In the genomic region with DNA sequence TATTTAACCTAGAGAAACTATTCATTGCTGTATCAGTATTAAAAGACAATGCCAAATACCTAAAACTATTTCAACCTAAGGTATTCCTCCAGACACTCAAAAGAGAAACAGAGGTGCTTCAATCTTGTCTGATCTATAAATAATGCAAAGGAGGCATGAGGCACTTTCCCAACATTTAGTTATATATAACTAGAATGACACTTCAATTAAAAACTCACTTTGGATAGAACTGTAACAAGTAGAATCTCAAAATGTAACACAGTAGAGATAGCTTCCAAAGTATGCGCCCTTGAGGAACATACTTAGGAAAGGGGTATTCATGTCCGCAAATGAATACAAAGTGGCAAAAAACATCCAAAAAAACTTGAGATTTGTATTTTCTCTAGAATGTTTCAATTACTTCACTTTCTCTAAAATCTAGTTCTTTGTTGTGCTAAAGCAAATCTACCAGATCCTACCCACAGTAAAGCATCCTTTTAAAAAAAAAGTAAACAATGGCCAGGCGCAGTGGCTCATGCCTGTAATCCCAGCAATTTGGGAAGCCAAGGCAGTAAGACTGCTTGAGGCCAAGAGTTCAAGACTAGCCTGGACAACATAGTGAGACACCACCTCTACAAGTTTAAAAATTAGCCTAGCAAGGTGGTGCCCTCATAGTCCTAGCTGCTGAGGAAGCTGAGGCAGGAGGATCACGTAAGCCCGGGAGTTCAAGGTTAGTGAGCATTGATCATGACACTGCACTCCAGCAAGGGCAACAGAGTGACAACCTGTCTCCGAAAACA, we compare ENCODE assay signal across 26 cellular contexts. TPM values are rescaled to one million over a fixed set of nuclear protein-coding genes. Genes with fewer than 3 reads are reported as not detected.
DNase-seq lines count a peak whose midpoint lies in the region; ATAC-seq, FAIRE-seq and TF ChIP-seq lines count a peak whose summit lies in the region.
"Had no signal": no experiment of that assay in that cellular context is flagged by ENCODE, and none has a peak within 500 bp of the region (broad histone marks: within the 10 kb centered on the region; RNA-seq: fewer than 3 reads in every experiment).

No MANE protein-coding gene starts in this region.

- H2AFZ ChIP-seq in H1 (ENCODE audit: low read length) = no peak overlapping the region
- H2AFZ ChIP-seq: PC-9 had no signal

- intact Hi-C loops in Right ventricle myocardium inferior (cut with DNase I) = no loop called here
- intact Hi-C loops in CD4-positive, alpha-beta memory T cell (cut with micrococcal nuclease) = no loop called here

- peaks cover 2% of the 10 kb centered on the region; the same call in 1 of the 2 replicates for H3K79me1 ChIP-seq in H1 (ENCODE audit: low read depth, low read length)

- H2BK20ac ChIP-seq in H1 (ENCODE audit: low read length) = no peak overlapping the region

- peaks cover 38 to 70% (median 49%) of the 10 kb centered on the region in 4 donors for H3K4me1 Mint-ChIP-seq in CD4-positive, alpha-beta memory T cell
- H3K4me1 Mint-ChIP-seq: CD14-positive monocyte had no signal

- CTCF ChIA-PET in HEK293 (lab: Yijun Ruan, JAX) (interaction anchor here (0.8 kb wide), 1 partner anchor 9 kb away, joined by 3 read pairs; no protein-coding TSS in a partner anchor), H1 (lab: Charles Lee; ENCODE audit: partially characterized antibody) (interaction anchor here (2.1 kb wide), 1 partner anchor 9 kb away, joined by 6 read pairs; no protein-coding TSS in a partner anchor)
- CTCF ChIA-PET in CD4-positive, alpha-beta memory T cell (lab: Charles Lee; ENCODE audit: partially characterized antibody) = interaction anchor here (1.5 kb wide), 1 partner anchor 10 kb away, joined by 4 read pairs; a partner anchor contains a TSS

- H3K18ac ChIP-seq in H1 (ENCODE audit: extremely low read depth, low read length) = no peak overlapping the region

- no peak overlapping the region for H2BK15ac ChIP-seq in H1 (ENCODE audit: low read length)

- H3K23me2 ChIP-seq in H1 (ENCODE audit: low read depth, low read length) = no peaks in the 10 kb centered on the region

- no peak for TF ChIP-seq EP300 in H1 (IDR thresholded peaks at IDR 0.05; ENCODE audit: borderline replicate concordance in 1 of 2, low read depth in 2 of 2, low read length in 2 of 2)

- peak overlapping the region in 1 of 7 donors; percentile 22 for H3K27ac Mint-ChIP-seq in CD4-positive, alpha-beta memory T cell
- H3K27ac Mint-ChIP-seq: HFFc6 had no signal

- H2AK5ac ChIP-seq in H1 (ENCODE audit: low read depth, low read length) = no peak overlapping the region

- H3K4me3 Mint-ChIP-seq in CD4-positive, alpha-beta memory T cell = no peak overlapping the region
- H3K4me3 Mint-ChIP-seq: B cell, CD14-positive monocyte, HFFc6 had no signal

- no peaks in the 10 kb centered on the region for H3K27me3 Mint-ChIP-seq in CD4-positive, alpha-beta memory T cell
- H3K27me3 Mint-ChIP-seq: B cell had no signal

- H2BK120ac ChIP-seq in H1 (replicated peaks; ENCODE audit: low read depth, low read length) = no peak overlapping the region

- ATAC-seq in Right ventricle myocardium inferior = no peak

- POLR2A ChIA-PET in HEK293 (lab: Yijun Ruan, JAX) (interaction anchor here (4.1 to 4.3 kb wide), 2 partner anchors 11 to 46 kb away, joined by 22 to 30 read pairs; a partner anchor contains a TSS), H1 (lab: Charles Lee; ENCODE audit: partially characterized antibody) (interaction anchor here (0.6 to 25.2 kb wide), 6 partner anchors 8 to 42 kb away, joined by 3 to 890 read pairs (median 12); a partner anchor contains a TSS)
- POLR2A ChIA-PET in CD4-positive, alpha-beta memory T cell (lab: Charles Lee; ENCODE audit: partially characterized antibody) = interaction anchor here (1.6 to 14.8 kb wide), 4 partner anchors 10 to 46 kb away, joined by 8 to 1033 read pairs (median 20); a partner anchor contains a TSS

- TF ChIP-seq CTCF in cardiac muscle cell (IDR thresholded peaks at IDR 0.05; ENCODE audit: low read depth, low read length) (no peak), HEK293 (tag by site-specific recombination; IDR thresholded peaks at IDR 0.05) (no peak), H1 (IDR thresholded peaks at IDR 0.05; ENCODE audit: control extremely low read depth in 1 of 3, insufficient read depth in 1 of 3, low read depth in 1 of 3, low read length in 3 of 3) (no peak), brain microvascular endothelial cell (IDR thresholded peaks at IDR 0.05; ENCODE audit: low read depth, low read length, missing control alignments) (no peak)

- H3K27ac ChIP-seq in cardiac muscle cell = peak overlapping the region; percentile 8
- no peak overlapping the region for H3K27ac ChIP-seq in HEK293 (ENCODE audit: extremely low read depth, low read depth, low read length)
- no peak overlapping the region for H3K27ac ChIP-seq in H1 (ENCODE audit: low read depth, low read length)
- H3K27ac ChIP-seq in skeletal muscle tissue (ENCODE audit: low read depth, low read length) = peak overlapping the region; percentile 5
- H3K27ac ChIP-seq in brain microvascular endothelial cell = no peak overlapping the region
- no peak overlapping the region for H3K27ac ChIP-seq in CD4-positive, alpha-beta memory T cell (ENCODE audit: low read depth, low read length)
- H3K27ac ChIP-seq: A549, PC-9 had no signal

- H3K14ac ChIP-seq in H1 (ENCODE audit: insufficient read length) = no peak overlapping the region

- H3K36me3 Mint-ChIP-seq in CD4-positive, alpha-beta memory T cell = peaks cover 48 to 86% of the 10 kb centered on the region in 2 donors

- TF ChIP-seq RAD21 in H1 (IDR thresholded peaks at IDR 0.05 in 1 of 2, conservative IDR thresholded peaks at IDR 0.05 in 1 of 2; ENCODE audit: low read depth in 2 of 2, low read length in 2 of 2) = no peak

- H3K56ac ChIP-seq in H1 (replicated peaks; ENCODE audit: insufficient read length, low read depth, low read length) = no peak overlapping the region

- no peak overlapping the region for H3K4ac ChIP-seq in H1 (replicated peaks; ENCODE audit: insufficient read length, low read depth, low read length)

- no peak overlapping the region for H3K9ac ChIP-seq in H1 (replicated peaks in 1 of 4; ENCODE audit: extremely low read depth in 1 of 4, low read depth in 3 of 4, low read length in 3 of 4)
- H3K9ac ChIP-seq in skeletal muscle tissue (ENCODE audit: low read depth in 1 of 3, low read length in 3 of 3) = no peak overlapping the region

- in situ Hi-C loops in brain microvascular endothelial cell (cut with HindIII; ENCODE audit: low pct_ligation_motif_present, low sequenced_read_pairs) = no loop called here

- TF ChIP-seq POLR2A in H1 (IDR thresholded peaks at IDR 0.05; ENCODE audit: control extremely low read depth in 1 of 2, low read depth in 2 of 2, low read length in 2 of 2) = no peak
- no peak for TF ChIP-seq POLR2A in H54 (IDR thresholded peaks at IDR 0.05; ENCODE audit: low read depth, low read length)

- no peak overlapping the region for H3K23ac ChIP-seq in H1 (ENCODE audit: insufficient read length)

- H4K91ac ChIP-seq in H1 (replicated peaks; ENCODE audit: insufficient read length, low read length) = no peak overlapping the region

- no peak overlapping the region for H2BK5ac ChIP-seq in H1 (ENCODE audit: low read depth, low read length)

- H3K4me1 ChIP-seq in cardiac muscle cell (ENCODE audit: low read depth) = peaks cover 6% of the 10 kb centered on the region
- H3K4me1 ChIP-seq in HEK293 (ENCODE audit: control insufficient read depth, insufficient read depth, low read length) = no peaks in the 10 kb centered on the region
- H3K4me1 ChIP-seq in H1 (replicated peaks in 1 of 4; ENCODE audit: control insufficient read depth in 3 of 4, insufficient read depth in 4 of 4, low read length in 3 of 4) = no peaks in the 10 kb centered on the region
- H3K4me1 ChIP-seq in skeletal muscle tissue (ENCODE audit: control insufficient read depth in 3 of 3, insufficient read depth in 3 of 3, low read length in 3 of 3) = peaks cover 5 to 15% (median 8%) of the 10 kb centered on the region in 3 donors
- H3K4me1 ChIP-seq in CD4-positive, alpha-beta memory T cell (ENCODE audit: insufficient read depth, low read length) = peaks cover 26% of the 10 kb centered on the region

- H3K36me3 ChIP-seq in cardiac muscle cell (peaks cover 73% of the 10 kb centered on the region), HEK293 (ENCODE audit: control insufficient read depth in 2 of 2, insufficient read depth in 1 of 2, low read length in 2 of 2) (peaks cover 69 to 97% of the 10 kb centered on the region in 2 experiments), H1 (ENCODE audit: control insufficient read depth in 2 of 4, insufficient read depth in 4 of 4, low read length in 3 of 4) (peaks cover 20 to 90% (median 77%) of the 10 kb centered on the region in 4 experiments), skeletal muscle tissue (ENCODE audit: control insufficient read depth in 3 of 3, insufficient read depth in 3 of 3, low read length in 3 of 3) (peaks cover 19 to 50% (median 46%) of the 10 kb centered on the region in 3 donors), brain microvascular endothelial cell (replicated peaks) (peaks cover 74% of the 10 kb centered on the region)
- peaks cover 72% of the 10 kb centered on the region for H3K36me3 ChIP-seq in CD4-positive, alpha-beta memory T cell (ENCODE audit: insufficient read depth, low read length)

- H3K4me2 ChIP-seq in H1 (ENCODE audit: insufficient read depth in 1 of 2, low read depth in 2 of 2, low read length in 2 of 2) = no peak overlapping the region
- H3K4me2 ChIP-seq: A549, PC-9 had no signal

- no peak for DNase-seq in cardiac muscle cell (ENCODE audit: low read depth in 1 of 2, low spot score in 1 of 2)
- no peak for DNase-seq in Right ventricle myocardium inferior (ENCODE audit: missing footprints)
- no peak for DNase-seq in H1 (ENCODE audit: low read depth in 1 of 2, low spot score in 2 of 2)
- no peak for DNase-seq in brain microvascular endothelial cell
- DNase-seq in H54 (ENCODE audit: insufficient read length, low spot score) = no peak
- no peak for DNase-seq in CD4-positive, alpha-beta memory T cell
- DNase-seq: DMS53, EL, GF-D8, H7, HFFc6, MM.1S, NCI-H1048, NCI-H1417 treated with DMSO at 0.1 percent for 48 hours, NCI-H187 treated with DMSO at 0.1 percent for 48 hours, NCI-H2107, NCI-H510A, PC-9, RPMI8226, SIG-M5 had no signal

- WGBS in H1 (ENCODE audit: extremely low coverage in 1 of 2, insufficient coverage in 1 of 2, insufficient read length in 1 of 2, insufficient replicate concordance in 2 of 2, low coverage in 1 of 2, low lambda C conversion rate in 2 of 2, missing lambda C conversion rate in 1 of 2), 2 experiments = 98% methylated on average over 6 of the region's 6 CpGs; no CpG with 5 or more reads in 1 of the 2 experiments

- no peak overlapping the region for H2BK12ac ChIP-seq in H1 (ENCODE audit: low read depth, low read length)

- H4K20me1 ChIP-seq in H1 (replicated peaks in 1 of 2; ENCODE audit: control insufficient read depth in 1 of 2, insufficient read depth in 2 of 2, low read length in 2 of 2) = peaks cover 30 to 33% of the 10 kb centered on the region in 2 experiments

- H3K4me3 ChIP-seq in cardiac muscle cell (no peak overlapping the region), HEK293 (ENCODE audit: low read depth, low read length) (no peak overlapping the region), H1 (ENCODE audit: extremely low read depth in 1 of 4, insufficient read depth in 2 of 4, low read depth in 3 of 4, low read length in 4 of 4) (no peak overlapping the region), skeletal muscle tissue (ENCODE audit: low read length in 3 of 3) (no peak overlapping the region), brain microvascular endothelial cell (ENCODE audit: low read depth, low read length) (no peak overlapping the region)
- H3K4me3 ChIP-seq in CD4-positive, alpha-beta memory T cell (ENCODE audit: low read length in 2 of 2) = no peak overlapping the region
- H3K4me3 ChIP-seq: A549, PC-9 had no signal

- no peaks in the 10 kb centered on the region for H3K9me3 ChIP-seq in cardiac muscle cell (ENCODE audit: low read depth)
- H3K9me3 ChIP-seq in HEK293 (ENCODE audit: control insufficient read depth, insufficient read depth, low read depth, low read length) = no peaks in the 10 kb centered on the region
- H3K9me3 ChIP-seq in H1 (ENCODE audit: insufficient read depth in 2 of 2, low read depth in 1 of 2, low read length in 1 of 2) = no peaks in the 10 kb centered on the region
- H3K9me3 ChIP-seq in skeletal muscle tissue (ENCODE audit: control insufficient read depth in 3 of 3, low read length in 3 of 3) = no peaks in the 10 kb centered on the region
- no peaks in the 10 kb centered on the region for H3K9me3 ChIP-seq in CD4-positive, alpha-beta memory T cell (ENCODE audit: control insufficient read depth in 1 of 2, low read length in 2 of 2)
- H3K9me3 ChIP-seq: A549 had no signal

- FAIRE-seq in H1 (lab: Jason Lieb, UNC) (no peak), H54 (lab: Jason Lieb, UNC) (no peak)
- FAIRE-seq: A549, D721Med had no signal

- H4K8ac ChIP-seq in H1 (ENCODE audit: extremely low read depth, insufficient read depth, low read length) = no peak overlapping the region

- peaks cover 22 to 96% of the 10 kb centered on the region in 2 experiments for H3K79me2 ChIP-seq in H1 (ENCODE audit: control insufficient read depth in 1 of 2, insufficient read depth in 2 of 2, low read length in 2 of 2)

- no peaks in the 10 kb centered on the region for H3K9me3 Mint-ChIP-seq in CD4-positive, alpha-beta memory T cell
- H3K9me3 Mint-ChIP-seq: CD14-positive monocyte, HFFc6 had no signal

- H3K27me3 ChIP-seq in cardiac muscle cell (no peaks in the 10 kb centered on the region), H1 (replicated peaks in 1 of 4; ENCODE audit: control insufficient read depth in 3 of 4, extremely low read depth in 1 of 4, insufficient read depth in 3 of 4, low read length in 3 of 4) (no peaks in the 10 kb centered on the region), skeletal muscle tissue (ENCODE audit: control insufficient read depth in 3 of 3, insufficient read depth in 3 of 3, low read length in 3 of 3) (no peaks in the 10 kb centered on the region), brain microvascular endothelial cell (replicated peaks) (no peaks in the 10 kb centered on the region)
- H3K27me3 ChIP-seq in CD4-positive, alpha-beta memory T cell (ENCODE audit: insufficient read depth, low read length) = no peaks in the 10 kb centered on the region

- H4K5ac ChIP-seq in H1 (ENCODE audit: insufficient read length, low read depth, low read length) = no peak overlapping the region

RNA-seq across cellular contexts. Expression of a gene that starts 10.3 kb away (rescaled TPM):
- total RNA-seq in cardiac muscle cell (28.5 and 40.7 TPM in 2 replicates), Right ventricle myocardium inferior (53.0 TPM), skeletal muscle tissue (62.6 TPM)
- polyA plus RNA-seq in cardiac muscle cell (45.9 and 48.8 TPM in 2 replicates), H1 (2011; rRNA removed) (14.7 and 16.8 TPM in 2 replicates)
- total RNA-seq in H1 (2021; fragmentation: NEBNext Ultra II Directional; extraction: Animal tissue kit (Norgen Biotek cat#: 25700)) = 206 and 219 TPM in 2 replicates
- 25.9 TPM for polyA plus RNA-seq in H1 (2011; cell fraction: cytosol; rRNA removed)
- 11.5 TPM for polyA plus RNA-seq in H1 (2011; cell fraction: nucleus; rRNA removed)
- 117 to 198 TPM (median 139 TPM) in 4 replicates for polyA plus RNA-seq in H1 (2012, experiment 1 of 2)
- polyA plus RNA-seq in H1 (2012, experiment 2 of 2) = 27.7 TPM
- 135 TPM for polyA plus RNA-seq in H1 (2013, experiment 1 of 2)
- polyA plus RNA-seq in H1 (2013, experiment 2 of 2) = 140 TPM
- polyA minus RNA-seq in H1 (2011; rRNA and poly(A)+ RNA removed) = 15.6 and 29.3 TPM in 2 replicates
- polyA minus RNA-seq in H1 (2011; cell fraction: cytosol; rRNA and poly(A)+ RNA removed) = 29.4 TPM
- 48.2 TPM for polyA minus RNA-seq in H1 (2011; cell fraction: nucleus; rRNA and poly(A)+ RNA removed)
- total RNA-seq in CD4-positive, alpha-beta memory T cell = 10 to 100 TPM; 81.4 to 84.3 TPM
- 10 to 100 TPM; 52.1 to 94.1 TPM for polyA plus RNA-seq in CD4-positive, alpha-beta memory T cell

RNA-seq across cellular contexts. Expression of a gene that starts 38.7 kb away (rescaled TPM):
- total RNA-seq in cardiac muscle cell (52.8 and 103 TPM in 2 replicates), Right ventricle myocardium inferior (24.3 TPM), skeletal muscle tissue (117 TPM)
- polyA plus RNA-seq in cardiac muscle cell (53.8 and 58.1 TPM in 2 replicates), H1 (2011; rRNA removed) (8.3 and 11.9 TPM in 2 replicates)
- 24.2 and 29.6 TPM in 2 replicates for total RNA-seq in H1 (2021; fragmentation: NEBNext Ultra II Directional; extraction: Animal tissue kit (Norgen Biotek cat#: 25700))
- 14.9 TPM for polyA plus RNA-seq in H1 (2011; cell fraction: cytosol; rRNA removed)
- polyA plus RNA-seq in H1 (2011; cell fraction: nucleus; rRNA removed) = 13.3 TPM
- polyA plus RNA-seq in H1 (2012, experiment 1 of 2) = 12.2 to 25.9 TPM (median 16.6 TPM) in 4 replicates
- polyA plus RNA-seq in H1 (2012, experiment 2 of 2) = 2.3 TPM
- 30.5 TPM for polyA plus RNA-seq in H1 (2013, experiment 1 of 2)
- polyA plus RNA-seq in H1 (2013, experiment 2 of 2) = 29.3 TPM
- polyA minus RNA-seq in H1 (2011; rRNA and poly(A)+ RNA removed) = 13.9 and 16.2 TPM in 2 replicates
- 8.7 TPM for polyA minus RNA-seq in H1 (2011; cell fraction: cytosol; rRNA and poly(A)+ RNA removed)
- polyA minus RNA-seq in H1 (2011; cell fraction: nucleus; rRNA and poly(A)+ RNA removed) = 39.0 TPM
- total RNA-seq in CD4-positive, alpha-beta memory T cell = 10 to 100 TPM; 63.0 to 70.3 TPM
- 10 to 100 TPM; 42.6 to 58.7 TPM for polyA plus RNA-seq in CD4-positive, alpha-beta memory T cell

Comparison
In these comparisons a context has a peak if more than half of its experiments do, and no peak if none do; other contexts are left out.
1. H3K27ac ChIP-seq: peak in cardiac muscle cell (single experiment) and skeletal muscle tissue (single experiment); none in HEK293 (single experiment), H1 (single experiment), brain microvascular endothelial cell (single experiment) and CD4-positive, alpha-beta memory T cell (single experiment).